Comparison of ENCODE assay signal across 23 cellular contexts in genomic region chr1:17839641-17840196, GRCh38.
"Had no signal": no experiment of that assay in that cellular context is flagged by ENCODE, and none has a peak within 500 bp of the region (broad histone marks: within the 10 kb centered on the region; RNA-seq: fewer than 3 reads in every experiment).

No MANE protein-coding gene starts in this region.

- H3K79me2 ChIP-seq: hepatocyte had no signal

- ATAC-seq: foreskin keratinocyte; natural killer cell treated with Interleukin-12 subunit alpha and Interleukin-12 subunit beta and Interleukin-15 and Interleukin-18, amount 100 ng/mL, for 72 hours; pancreas; right lobe of liver; stimulated activated effector memory CD8-positive, alpha-beta T cell treated with anti-CD3 and anti-CD28 coated beads, Interleukin-12 subunit alpha, Interleukin-12 subunit beta, amount 100 ng/mL, for 72 hours; stimulated activated naive CD8-positive, alpha-beta T cell treated with anti-CD3 and anti-CD28 coated beads, Interleukin-15, Interleukin-2, amounts not matched to agents 100 U/mL and 50 U/mL, for 24 hours had no signal

- H3K27ac ChIP-seq: colonic mucosa, foreskin keratinocyte, hepatocyte, neural progenitor cell, pancreas, prostate gland, right lobe of liver, suprapubic skin, thyroid gland, uterus had no signal

- H3K9me3 ChIP-seq: colonic mucosa, pancreas, prostate gland, right lobe of liver, suprapubic skin, thyroid gland, uterus had no signal

- H3K4me1 ChIP-seq: colonic mucosa, foreskin keratinocyte, neural progenitor cell, pancreas, prostate gland, right lobe of liver, suprapubic skin, thyroid gland, uterus had no signal

- H3K27me3 ChIP-seq: colonic mucosa, foreskin keratinocyte, neural progenitor cell, pancreas, right lobe of liver, thyroid gland, uterus had no signal

- H3K36me3 ChIP-seq: colonic mucosa, neural progenitor cell, pancreas, prostate gland, right lobe of liver, suprapubic skin, thyroid gland, uterus had no signal

- DNase-seq: colonic mucosa; effector CD4-positive, alpha-beta T cell; endodermal cell; erythroblast; foreskin keratinocyte; mesenchymal stem cell; midbrain; nucleus accumbens; pancreas; right lobe of liver; stimulated activated CD4-positive, alpha-beta T cell treated with anti-CD3 and anti-CD28 coated beads, Interleukin-4, amount 100 ng/mL, for 1 hour; stimulated activated CD8-positive, alpha-beta memory T cell treated with anti-CD3 and anti-CD28 coated beads, Interleukin-4, amount 100 ng/mL, for 48 hours; stimulated activated naive CD8-positive, alpha-beta T cell treated with anti-CD3 and anti-CD28 coated beads, Interleukin-15, Interleukin-2, amounts not matched to agents 100 U/mL and 50 U/mL, for 24 hours; thyroid gland; uterus had no signal

- H3K4me3 ChIP-seq: colonic mucosa, hepatocyte, lung, neural progenitor cell, pancreas, prostate gland, right lobe of liver, suprapubic skin, thyroid gland, uterus had no signal

- FAIRE-seq: endothelial cell of umbilical vein, pancreas had no signal

- H2AFZ ChIP-seq: hepatocyte, neural progenitor cell had no signal

- H3K4me2 ChIP-seq: hepatocyte, neural progenitor cell had no signal
